1 cellular context compared by ENCODE assay signal in the genomic region with DNA sequence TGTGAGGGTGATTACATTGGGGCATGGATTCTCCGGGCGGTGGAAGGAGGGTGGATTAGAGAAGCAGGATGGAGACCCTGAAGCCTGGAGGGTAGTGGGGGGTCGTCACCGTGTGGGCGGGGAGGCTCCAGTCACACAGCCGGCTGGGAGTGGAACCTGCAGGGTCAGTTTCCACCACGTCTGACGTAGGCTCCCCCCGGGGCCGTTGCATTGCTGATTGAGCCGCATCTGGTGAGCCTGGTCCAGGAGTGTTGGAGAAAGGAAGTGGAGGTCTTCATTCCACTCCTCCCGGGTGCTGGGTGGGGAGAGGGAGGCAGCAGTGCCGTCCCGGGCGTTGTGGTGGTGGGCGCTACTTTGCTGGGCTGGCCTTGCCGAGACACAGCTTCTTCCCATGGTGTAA.
TF ChIP-seq lines count a peak whose summit lies in the region.

No MANE protein-coding gene starts in this region.

TF ChIP-seq in IMR-90, 13 proteins besides CTCF, POLR2A, EP300 and RAD21:
- TF ChIP-seq ELK1 (IDR thresholded peaks at IDR 0.05; ENCODE audit: borderline replicate concordance, low read depth, low read length) (no peak), NFE2L2 (IDR thresholded peaks at IDR 0.05; ENCODE audit: low read depth, low read length) (no peak), SMC3 (IDR thresholded peaks at IDR 0.05; ENCODE audit: low read depth, low read length) (no peak), RFX5 (IDR thresholded peaks at IDR 0.05; ENCODE audit: low read depth, low read length) (no peak), BHLHE40 (IDR thresholded peaks at IDR 0.05; ENCODE audit: low read depth, low read length) (no peak), MAZ (IDR thresholded peaks at IDR 0.05; ENCODE audit: borderline replicate concordance, low read depth, low read length) (no peak), FOS (IDR thresholded peaks at IDR 0.05; ENCODE audit: low read depth, low read length) (no peak), MAFK (IDR thresholded peaks at IDR 0.05; ENCODE audit: low read depth, low read length) (no peak), RCOR1 (IDR thresholded peaks at IDR 0.05; ENCODE audit: insufficient replicate concordance, low read length) (no peak), CEBPB (IDR thresholded peaks at IDR 0.05; ENCODE audit: low read depth, low read length) (no peak), MXI1 (IDR thresholded peaks at IDR 0.05; ENCODE audit: borderline replicate concordance, low read depth, low read length) (no peak)
